1 cellular context compared by ENCODE assay signal in the genomic region with DNA sequence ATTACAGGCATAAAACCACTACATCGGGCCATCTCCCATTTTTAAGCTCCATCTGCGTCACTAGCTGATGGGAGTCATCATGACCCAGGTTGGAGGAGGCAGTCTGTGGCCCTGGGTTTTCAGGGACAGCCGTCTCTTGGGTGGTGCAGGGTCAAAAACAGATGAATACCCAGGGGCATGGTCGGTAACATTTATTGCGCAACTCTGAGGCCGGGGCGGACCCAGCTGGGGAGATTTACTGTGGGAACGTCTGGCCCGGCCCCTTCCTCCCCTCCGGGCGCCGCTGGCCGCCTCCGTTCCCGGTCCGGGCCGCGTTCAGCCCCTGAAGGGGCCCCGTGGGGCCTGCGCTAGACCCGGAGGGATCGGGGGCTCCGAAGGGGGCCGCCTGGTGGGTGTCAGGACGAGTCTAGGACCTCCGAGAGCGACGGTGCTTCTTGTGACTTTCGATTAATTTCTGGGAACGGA.
A peak's percentile ranks its signal among the peaks of the same experiment; 100 is the strongest.
TF ChIP-seq lines count a peak whose summit lies in the region.

No MANE protein-coding gene starts in this region.

TF ChIP-seq in HepG2, 621 proteins besides CTCF, POLR2A, EP300 and RAD21 (continued from another document and continues in another):
- TF ChIP-seq, protein P1, sequence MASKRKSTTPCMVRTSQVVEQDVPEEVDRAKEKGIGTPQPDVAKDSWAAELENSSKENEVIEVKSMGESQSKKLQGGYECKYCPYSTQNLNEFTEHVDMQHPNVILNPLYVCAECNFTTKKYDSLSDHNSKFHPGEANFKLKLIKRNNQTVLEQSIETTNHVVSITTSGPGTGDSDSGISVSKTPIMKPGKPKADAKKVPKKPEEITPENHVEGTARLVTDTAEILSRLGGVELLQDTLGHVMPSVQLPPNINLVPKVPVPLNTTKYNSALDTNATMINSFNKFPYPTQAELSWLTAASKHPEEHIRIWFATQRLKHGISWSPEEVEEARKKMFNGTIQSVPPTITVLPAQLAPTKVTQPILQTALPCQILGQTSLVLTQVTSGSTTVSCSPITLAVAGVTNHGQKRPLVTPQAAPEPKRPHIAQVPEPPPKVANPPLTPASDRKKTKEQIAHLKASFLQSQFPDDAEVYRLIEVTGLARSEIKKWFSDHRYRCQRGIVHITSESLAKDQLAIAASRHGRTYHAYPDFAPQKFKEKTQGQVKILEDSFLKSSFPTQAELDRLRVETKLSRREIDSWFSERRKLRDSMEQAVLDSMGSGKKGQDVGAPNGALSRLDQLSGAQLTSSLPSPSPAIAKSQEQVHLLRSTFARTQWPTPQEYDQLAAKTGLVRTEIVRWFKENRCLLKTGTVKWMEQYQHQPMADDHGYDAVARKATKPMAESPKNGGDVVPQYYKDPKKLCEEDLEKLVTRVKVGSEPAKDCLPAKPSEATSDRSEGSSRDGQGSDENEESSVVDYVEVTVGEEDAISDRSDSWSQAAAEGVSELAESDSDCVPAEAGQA (IDR thresholded peaks at IDR 0.05; ENCODE audit: low read depth): no peak
- TF ChIP-seq, protein P1 (CRISPR knock-in tag; IDR thresholded peaks at IDR 0.05; ENCODE audit: borderline replicate concordance): no peak
- no peak for TF ChIP-seq ZNF616 (CRISPR knock-in tag; IDR thresholded peaks at IDR 0.05; ENCODE audit: low read depth)
- TF ChIP-seq SMARCC2 (IDR thresholded peaks at IDR 0.05): no peak
- no peak for TF ChIP-seq ZNF333 (CRISPR knock-in tag; IDR thresholded peaks at IDR 0.05; ENCODE audit: borderline replicate concordance)
- no peak for TF ChIP-seq CENPT (CRISPR knock-in tag; IDR thresholded peaks at IDR 0.05; ENCODE audit: low read depth)
- TF ChIP-seq KLF13 (CRISPR knock-in tag; IDR thresholded peaks at IDR 0.05): no peak
- TF ChIP-seq ZNF121 (CRISPR knock-in tag; IDR thresholded peaks at IDR 0.05): peak; percentile 16; the same call in 1 of the 2 replicates
- TF ChIP-seq KDM1A (CRISPR knock-in tag; IDR thresholded peaks at IDR 0.05): no peak
- no peak for TF ChIP-seq ZNF605 (CRISPR knock-in tag; IDR thresholded peaks at IDR 0.05)
- no peak for TF ChIP-seq NPAS2 (CRISPR knock-in tag; IDR thresholded peaks at IDR 0.05; ENCODE audit: borderline replicate concordance)
- TF ChIP-seq, protein P2, sequence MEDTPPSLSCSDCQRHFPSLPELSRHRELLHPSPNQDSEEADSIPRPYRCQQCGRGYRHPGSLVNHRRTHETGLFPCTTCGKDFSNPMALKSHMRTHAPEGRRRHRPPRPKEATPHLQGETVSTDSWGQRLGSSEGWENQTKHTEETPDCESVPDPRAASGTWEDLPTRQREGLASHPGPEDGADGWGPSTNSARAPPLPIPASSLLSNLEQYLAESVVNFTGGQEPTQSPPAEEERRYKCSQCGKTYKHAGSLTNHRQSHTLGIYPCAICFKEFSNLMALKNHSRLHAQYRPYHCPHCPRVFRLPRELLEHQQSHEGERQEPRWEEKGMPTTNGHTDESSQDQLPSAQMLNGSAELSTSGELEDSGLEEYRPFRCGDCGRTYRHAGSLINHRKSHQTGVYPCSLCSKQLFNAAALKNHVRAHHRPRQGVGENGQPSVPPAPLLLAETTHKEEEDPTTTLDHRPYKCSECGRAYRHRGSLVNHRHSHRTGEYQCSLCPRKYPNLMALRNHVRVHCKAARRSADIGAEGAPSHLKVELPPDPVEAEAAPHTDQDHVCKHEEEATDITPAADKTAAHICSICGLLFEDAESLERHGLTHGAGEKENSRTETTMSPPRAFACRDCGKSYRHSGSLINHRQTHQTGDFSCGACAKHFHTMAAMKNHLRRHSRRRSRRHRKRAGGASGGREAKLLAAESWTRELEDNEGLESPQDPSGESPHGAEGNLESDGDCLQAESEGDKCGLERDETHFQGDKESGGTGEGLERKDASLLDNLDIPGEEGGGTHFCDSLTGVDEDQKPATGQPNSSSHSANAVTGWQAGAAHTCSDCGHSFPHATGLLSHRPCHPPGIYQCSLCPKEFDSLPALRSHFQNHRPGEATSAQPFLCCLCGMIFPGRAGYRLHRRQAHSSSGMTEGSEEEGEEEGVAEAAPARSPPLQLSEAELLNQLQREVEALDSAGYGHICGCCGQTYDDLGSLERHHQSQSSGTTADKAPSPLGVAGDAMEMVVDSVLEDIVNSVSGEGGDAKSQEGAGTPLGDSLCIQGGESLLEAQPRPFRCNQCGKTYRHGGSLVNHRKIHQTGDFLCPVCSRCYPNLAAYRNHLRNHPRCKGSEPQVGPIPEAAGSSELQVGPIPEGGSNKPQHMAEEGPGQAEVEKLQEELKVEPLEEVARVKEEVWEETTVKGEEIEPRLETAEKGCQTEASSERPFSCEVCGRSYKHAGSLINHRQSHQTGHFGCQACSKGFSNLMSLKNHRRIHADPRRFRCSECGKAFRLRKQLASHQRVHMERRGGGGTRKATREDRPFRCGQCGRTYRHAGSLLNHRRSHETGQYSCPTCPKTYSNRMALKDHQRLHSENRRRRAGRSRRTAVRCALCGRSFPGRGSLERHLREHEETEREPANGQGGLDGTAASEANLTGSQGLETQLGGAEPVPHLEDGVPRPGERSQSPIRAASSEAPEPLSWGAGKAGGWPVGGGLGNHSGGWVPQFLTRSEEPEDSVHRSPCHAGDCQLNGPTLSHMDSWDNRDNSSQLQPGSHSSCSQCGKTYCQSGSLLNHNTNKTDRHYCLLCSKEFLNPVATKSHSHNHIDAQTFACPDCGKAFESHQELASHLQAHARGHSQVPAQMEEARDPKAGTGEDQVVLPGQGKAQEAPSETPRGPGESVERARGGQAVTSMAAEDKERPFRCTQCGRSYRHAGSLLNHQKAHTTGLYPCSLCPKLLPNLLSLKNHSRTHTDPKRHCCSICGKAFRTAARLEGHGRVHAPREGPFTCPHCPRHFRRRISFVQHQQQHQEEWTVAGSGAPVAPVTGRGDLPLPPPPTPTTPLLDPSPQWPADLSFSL (CRISPR knock-in tag; IDR thresholded peaks at IDR 0.05): no peak
- TF ChIP-seq, protein P3, sequence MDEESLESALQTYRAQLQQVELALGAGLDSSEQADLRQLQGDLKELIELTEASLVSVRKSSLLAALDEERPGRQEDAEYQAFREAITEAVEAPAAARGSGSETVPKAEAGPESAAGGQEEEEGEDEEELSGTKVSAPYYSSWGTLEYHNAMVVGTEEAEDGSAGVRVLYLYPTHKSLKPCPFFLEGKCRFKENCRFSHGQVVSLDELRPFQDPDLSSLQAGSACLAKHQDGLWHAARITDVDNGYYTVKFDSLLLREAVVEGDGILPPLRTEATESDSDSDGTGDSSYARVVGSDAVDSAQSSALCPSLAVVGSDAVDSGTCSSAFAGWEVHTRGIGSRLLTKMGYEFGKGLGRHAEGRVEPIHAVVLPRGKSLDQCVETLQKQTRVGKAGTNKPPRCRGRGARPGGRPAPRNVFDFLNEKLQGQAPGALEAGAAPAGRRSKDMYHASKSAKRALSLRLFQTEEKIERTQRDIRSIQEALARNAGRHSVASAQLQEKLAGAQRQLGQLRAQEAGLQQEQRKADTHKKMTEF (CRISPR knock-in tag; IDR thresholded peaks at IDR 0.05): no peak
- TF ChIP-seq CBX2 (IDR thresholded peaks at IDR 0.05; ENCODE audit: low read depth, low read length): no peak
- no peak for TF ChIP-seq CBX2 (CRISPR knock-in tag; IDR thresholded peaks at IDR 0.05; ENCODE audit: low read depth)
- no peak for TF ChIP-seq KAT2B (IDR thresholded peaks at IDR 0.05; ENCODE audit: borderline replicate concordance, low read depth, low read length)
- TF ChIP-seq GATAD1 (CRISPR knock-in tag; IDR thresholded peaks at IDR 0.05): no peak
- TF ChIP-seq ZNF143 (CRISPR knock-in tag; IDR thresholded peaks at IDR 0.05): no peak
- TF ChIP-seq SPEN (CRISPR knock-in tag; IDR thresholded peaks at IDR 0.05; ENCODE audit: low read depth): no peak
- TF ChIP-seq, protein P4, sequence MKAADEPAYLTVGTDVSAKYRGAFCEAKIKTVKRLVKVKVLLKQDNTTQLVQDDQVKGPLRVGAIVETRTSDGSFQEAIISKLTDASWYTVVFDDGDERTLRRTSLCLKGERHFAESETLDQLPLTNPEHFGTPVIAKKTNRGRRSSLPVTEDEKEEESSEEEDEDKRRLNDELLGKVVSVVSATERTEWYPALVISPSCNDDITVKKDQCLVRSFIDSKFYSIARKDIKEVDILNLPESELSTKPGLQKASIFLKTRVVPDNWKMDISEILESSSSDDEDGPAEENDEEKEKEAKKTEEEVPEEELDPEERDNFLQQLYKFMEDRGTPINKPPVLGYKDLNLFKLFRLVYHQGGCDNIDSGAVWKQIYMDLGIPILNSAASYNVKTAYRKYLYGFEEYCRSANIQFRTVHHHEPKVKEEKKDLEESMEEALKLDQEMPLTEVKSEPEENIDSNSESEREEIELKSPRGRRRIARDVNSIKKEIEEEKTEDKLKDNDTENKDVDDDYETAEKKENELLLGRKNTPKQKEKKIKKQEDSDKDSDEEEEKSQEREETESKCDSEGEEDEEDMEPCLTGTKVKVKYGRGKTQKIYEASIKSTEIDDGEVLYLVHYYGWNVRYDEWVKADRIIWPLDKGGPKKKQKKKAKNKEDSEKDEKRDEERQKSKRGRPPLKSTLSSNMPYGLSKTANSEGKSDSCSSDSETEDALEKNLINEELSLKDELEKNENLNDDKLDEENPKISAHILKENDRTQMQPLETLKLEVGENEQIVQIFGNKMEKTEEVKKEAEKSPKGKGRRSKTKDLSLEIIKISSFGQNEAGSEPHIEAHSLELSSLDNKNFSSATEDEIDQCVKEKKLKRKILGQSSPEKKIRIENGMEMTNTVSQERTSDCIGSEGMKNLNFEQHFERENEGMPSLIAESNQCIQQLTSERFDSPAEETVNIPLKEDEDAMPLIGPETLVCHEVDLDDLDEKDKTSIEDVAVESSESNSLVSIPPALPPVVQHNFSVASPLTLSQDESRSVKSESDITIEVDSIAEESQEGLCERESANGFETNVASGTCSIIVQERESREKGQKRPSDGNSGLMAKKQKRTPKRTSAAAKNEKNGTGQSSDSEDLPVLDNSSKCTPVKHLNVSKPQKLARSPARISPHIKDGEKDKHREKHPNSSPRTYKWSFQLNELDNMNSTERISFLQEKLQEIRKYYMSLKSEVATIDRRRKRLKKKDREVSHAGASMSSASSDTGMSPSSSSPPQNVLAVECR (CRISPR knock-in tag; IDR thresholded peaks at IDR 0.05; ENCODE audit: borderline replicate concordance): no peak; the same call in 1 of the 2 replicates
- TF ChIP-seq, protein P5, sequence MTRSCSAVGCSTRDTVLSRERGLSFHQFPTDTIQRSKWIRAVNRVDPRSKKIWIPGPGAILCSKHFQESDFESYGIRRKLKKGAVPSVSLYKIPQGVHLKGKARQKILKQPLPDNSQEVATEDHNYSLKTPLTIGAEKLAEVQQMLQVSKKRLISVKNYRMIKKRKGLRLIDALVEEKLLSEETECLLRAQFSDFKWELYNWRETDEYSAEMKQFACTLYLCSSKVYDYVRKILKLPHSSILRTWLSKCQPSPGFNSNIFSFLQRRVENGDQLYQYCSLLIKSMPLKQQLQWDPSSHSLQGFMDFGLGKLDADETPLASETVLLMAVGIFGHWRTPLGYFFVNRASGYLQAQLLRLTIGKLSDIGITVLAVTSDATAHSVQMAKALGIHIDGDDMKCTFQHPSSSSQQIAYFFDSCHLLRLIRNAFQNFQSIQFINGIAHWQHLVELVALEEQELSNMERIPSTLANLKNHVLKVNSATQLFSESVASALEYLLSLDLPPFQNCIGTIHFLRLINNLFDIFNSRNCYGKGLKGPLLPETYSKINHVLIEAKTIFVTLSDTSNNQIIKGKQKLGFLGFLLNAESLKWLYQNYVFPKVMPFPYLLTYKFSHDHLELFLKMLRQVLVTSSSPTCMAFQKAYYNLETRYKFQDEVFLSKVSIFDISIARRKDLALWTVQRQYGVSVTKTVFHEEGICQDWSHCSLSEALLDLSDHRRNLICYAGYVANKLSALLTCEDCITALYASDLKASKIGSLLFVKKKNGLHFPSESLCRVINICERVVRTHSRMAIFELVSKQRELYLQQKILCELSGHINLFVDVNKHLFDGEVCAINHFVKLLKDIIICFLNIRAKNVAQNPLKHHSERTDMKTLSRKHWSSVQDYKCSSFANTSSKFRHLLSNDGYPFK (CRISPR knock-in tag; IDR thresholded peaks at IDR 0.05; ENCODE audit: borderline replicate concordance): no peak
- no peak for TF ChIP-seq KLF16 (CRISPR knock-in tag; IDR thresholded peaks at IDR 0.05)
- no peak for TF ChIP-seq ZFP82 (CRISPR knock-in tag; IDR thresholded peaks at IDR 0.05; ENCODE audit: borderline replicate concordance)
- TF ChIP-seq ZMYM2 (CRISPR knock-in tag; IDR thresholded peaks at IDR 0.05): no peak
- TF ChIP-seq, protein P6, sequence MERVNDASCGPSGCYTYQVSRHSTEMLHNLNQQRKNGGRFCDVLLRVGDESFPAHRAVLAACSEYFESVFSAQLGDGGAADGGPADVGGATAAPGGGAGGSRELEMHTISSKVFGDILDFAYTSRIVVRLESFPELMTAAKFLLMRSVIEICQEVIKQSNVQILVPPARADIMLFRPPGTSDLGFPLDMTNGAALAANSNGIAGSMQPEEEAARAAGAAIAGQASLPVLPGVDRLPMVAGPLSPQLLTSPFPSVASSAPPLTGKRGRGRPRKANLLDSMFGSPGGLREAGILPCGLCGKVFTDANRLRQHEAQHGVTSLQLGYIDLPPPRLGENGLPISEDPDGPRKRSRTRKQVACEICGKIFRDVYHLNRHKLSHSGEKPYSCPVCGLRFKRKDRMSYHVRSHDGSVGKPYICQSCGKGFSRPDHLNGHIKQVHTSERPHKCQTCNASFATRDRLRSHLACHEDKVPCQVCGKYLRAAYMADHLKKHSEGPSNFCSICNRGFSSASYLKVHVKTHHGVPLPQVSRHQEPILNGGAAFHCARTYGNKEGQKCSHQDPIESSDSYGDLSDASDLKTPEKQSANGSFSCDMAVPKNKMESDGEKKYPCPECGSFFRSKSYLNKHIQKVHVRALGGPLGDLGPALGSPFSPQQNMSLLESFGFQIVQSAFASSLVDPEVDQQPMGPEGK (CRISPR knock-in tag; IDR thresholded peaks at IDR 0.05): peak; percentile 57; the same call in 1 of the 2 replicates
- TF ChIP-seq MED1 (CRISPR knock-in tag; IDR thresholded peaks at IDR 0.05): no peak
- TF ChIP-seq ZNF160 (CRISPR knock-in tag; IDR thresholded peaks at IDR 0.05): no peak
- no peak for TF ChIP-seq NR2C2 (CRISPR knock-in tag; IDR thresholded peaks at IDR 0.05; ENCODE audit: borderline replicate concordance)
- no peak for TF ChIP-seq PLRG1 (conservative IDR thresholded peaks at IDR 0.05)
- TF ChIP-seq ZMAT3 (CRISPR knock-in tag; conservative IDR thresholded peaks at IDR 0.05): no peak
- no peak for TF ChIP-seq RELA (CRISPR knock-in tag; IDR thresholded peaks at IDR 0.05)
